27 cellular contexts compared by ENCODE assay signal in the genomic region with DNA sequence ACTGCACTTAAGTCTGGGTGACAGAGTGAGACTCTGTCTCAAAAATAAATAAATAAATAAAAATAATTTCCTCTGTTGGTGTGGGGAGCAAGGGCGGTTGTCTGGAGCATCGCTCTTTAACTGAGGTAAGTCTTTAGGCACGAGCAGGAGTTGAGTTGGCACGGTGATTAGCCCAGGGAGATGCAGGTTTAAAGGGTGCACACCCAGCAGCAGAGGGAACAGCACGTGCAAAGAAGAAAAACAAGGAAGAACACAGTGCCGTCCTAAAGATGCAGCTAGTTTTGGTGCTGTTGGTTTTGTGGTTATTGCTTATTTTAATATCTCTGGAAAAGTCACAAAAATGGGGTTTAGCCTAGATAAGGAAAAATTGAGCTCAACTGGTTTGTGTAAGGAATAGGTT.
"Had no signal": no experiment of that assay in that cellular context is flagged by ENCODE, and none has a peak within 500 bp of the region (broad histone marks: within the 10 kb centered on the region; RNA-seq: fewer than 3 reads in every experiment).

No MANE protein-coding gene starts in this region.

- H3K4me1 Mint-ChIP-seq: natural killer cell; nephron; stimulated activated effector memory CD8-positive, alpha-beta T cell treated with anti-CD3 and anti-CD28 coated beads, Interleukin-12 subunit alpha, Interleukin-12 subunit beta, amount 100 ng/mL, for 72 hours; stimulated activated naive B cell treated with anti-CD40 and anti-IgM and Interleukin-4, amounts not matched to agents 10 μg/mL and 1 μg/mL and 100 μg/mL, for 72 hours had no signal

- H3K27ac ChIP-seq: neural progenitor cell, ovary, parathyroid adenoma, psoas muscle, right lobe of liver, sigmoid colon, stomach, thoracic aorta, thyroid gland, tibial nerve, upper lobe of left lung, vagina had no signal

- H3K4me2 ChIP-seq: neural progenitor cell had no signal

- H3K27ac Mint-ChIP-seq: natural killer cell; nephron; neural progenitor cell; stimulated activated effector memory CD8-positive, alpha-beta T cell treated with anti-CD3 and anti-CD28 coated beads, Interleukin-12 subunit alpha, Interleukin-12 subunit beta, amount 100 ng/mL, for 72 hours; stimulated activated naive B cell treated with anti-CD40 and anti-IgM and Interleukin-4, amounts not matched to agents 10 μg/mL and 1 μg/mL and 100 μg/mL, for 72 hours; stimulated activated naive CD8-positive, alpha-beta T cell treated with anti-CD3 and anti-CD28 coated beads, Interleukin-15, Interleukin-2, amounts not matched to agents 100 ng/mL and 50 ng/mL, for 24 hours had no signal

- H3K36me3 ChIP-seq: neural progenitor cell, ovary, right lobe of liver, sigmoid colon, stomach, thoracic aorta, thyroid gland, tibial nerve, upper lobe of left lung, vagina had no signal

- H3K27me3 ChIP-seq: ovary, right lobe of liver, sigmoid colon, stomach, thyroid gland, tibial nerve, upper lobe of left lung, vagina had no signal

- H3K9me3 Mint-ChIP-seq: stimulated activated naive CD8-positive, alpha-beta T cell treated with anti-CD3 and anti-CD28 coated beads, Interleukin-15, Interleukin-2, amounts not matched to agents 100 ng/mL and 50 ng/mL, for 24 hours had no signal

- H3K9me3 ChIP-seq: ovary, psoas muscle, right lobe of liver, sigmoid colon, thoracic aorta, thyroid gland, upper lobe of left lung, vagina had no signal

- H3K36me3 Mint-ChIP-seq: natural killer cell; neural progenitor cell; stimulated activated effector memory CD8-positive, alpha-beta T cell treated with anti-CD3 and anti-CD28 coated beads, Interleukin-12 subunit alpha, Interleukin-12 subunit beta, amount 100 ng/mL, for 72 hours had no signal

- ATAC-seq: natural killer cell; psoas muscle; right cardiac atrium; right lobe of liver; stimulated activated effector memory CD8-positive, alpha-beta T cell treated with anti-CD3 and anti-CD28 coated beads, Interleukin-12 subunit alpha, Interleukin-12 subunit beta, amount 100 ng/mL, for 72 hours; stimulated activated naive B cell treated with anti-CD40 and anti-IgM and Interleukin-4, amounts not matched to agents 10 μg/mL and 1 μg/mL and 100 μg/mL, for 72 hours had no signal

- DNase-seq: natural killer cell; occipital lobe; ovary; psoas muscle; right cardiac atrium; right lobe of liver; sigmoid colon; small intestine; stimulated activated CD4-positive, alpha-beta T cell treated with anti-CD3 and anti-CD28 coated beads, Interleukin-15, amount 100 ng/mL, for 24 hours; stimulated activated CD4-positive, alpha-beta T cell treated with anti-CD3 and anti-CD28 coated beads, Interleukin-2, amount 100 ng/mL, for 24 hours; stimulated activated CD4-positive, alpha-beta T cell treated with anti-CD3 and anti-CD28 coated beads, Interleukin-2, amount 100 ng/mL, for 48 hours; stimulated activated CD4-positive, alpha-beta T cell treated with anti-CD3 and anti-CD28 coated beads, Interleukin-4, amount 100 ng/mL, for 24 hours; stimulated activated naive B cell treated with anti-CD40 and anti-IgM and Interleukin-4, amounts not matched to agents 10 μg/mL and 1 μg/mL and 100 μg/mL, for 72 hours; stimulated activated naive CD4-positive, alpha-beta T cell treated with Interleukin-2 at 50 U/mL for 16 hours; stomach; thyroid gland; trophoblast cell; upper lobe of left lung had no signal

- H3K4me1 ChIP-seq: neural progenitor cell, parathyroid adenoma, psoas muscle, right lobe of liver, sigmoid colon, stomach, thyroid gland, tibial nerve, upper lobe of left lung, vagina had no signal

- H3K4me3 Mint-ChIP-seq: natural killer cell; nephron; neural progenitor cell; stimulated activated effector memory CD8-positive, alpha-beta T cell treated with anti-CD3 and anti-CD28 coated beads, Interleukin-12 subunit alpha, Interleukin-12 subunit beta, amount 100 ng/mL, for 72 hours; stimulated activated naive B cell treated with anti-CD40 and anti-IgM and Interleukin-4, amounts not matched to agents 10 μg/mL and 1 μg/mL and 100 μg/mL, for 72 hours; stimulated activated naive CD8-positive, alpha-beta T cell treated with anti-CD3 and anti-CD28 coated beads, Interleukin-15, Interleukin-2, amounts not matched to agents 100 ng/mL and 50 ng/mL, for 24 hours had no signal

- H3K79me2 ChIP-seq: parathyroid adenoma had no signal

- H3K9ac ChIP-seq: neural progenitor cell, parathyroid adenoma had no signal

- H2AFZ ChIP-seq: neural progenitor cell, parathyroid adenoma had no signal

- FAIRE-seq: small intestine, urothelium cell line had no signal

- H3K4me3 ChIP-seq: neural progenitor cell, ovary, psoas muscle, right lobe of liver, sigmoid colon, stomach, thoracic aorta, thyroid gland, tibial nerve, upper lobe of left lung, vagina had no signal
